In genomic region chr17:49995055-49995738, GRCh38 we compare ENCODE assay signal across 8 cellular contexts. TPM values are rescaled to one million over a fixed set of nuclear protein-coding genes. Genes with fewer than 3 reads are reported as not detected.
DNase-seq lines count a peak whose midpoint lies in the region; ATAC-seq and TF ChIP-seq lines count a peak whose summit lies in the region.

Gene DLX3 (minus strand): TSS chr17:49995224. CDS start chr17:49994998, 226 bp downstream.

- peak within 1 kb of the TSS; percentile 83 for H3K4me2 ChIP-seq in skeletal muscle satellite cell (ENCODE audit: low read length)

- ATAC-seq in HG02938 (IDR thresholded peaks at IDR 0.05; ENCODE audit: unreplicated experiment): no peak
- ATAC-seq in HG03469 (IDR thresholded peaks at IDR 0.05; ENCODE audit: unreplicated experiment): no peak

- peak within 1 kb of the TSS; percentile 66 for H3K4me3 ChIP-seq in ACC112 (ENCODE audit: low read depth, low read length)
- H3K4me3 ChIP-seq in iPS-15b (ENCODE audit: low read depth, low read length): peak within 1 kb of the TSS; percentile 66
- H3K4me3 ChIP-seq in skeletal muscle satellite cell (ENCODE audit: low read length): peak within 1 kb of the TSS; percentile 72

- peak within 1 kb of the TSS; percentile 64 for H2AFZ ChIP-seq in ACC112 (ENCODE audit: low read length, unreplicated experiment)

- TF ChIP-seq CTCF in GM20000 (IDR thresholded peaks at IDR 0.05; ENCODE audit: extremely low read depth, missing control alignments): no peak

- H3K9me3 ChIP-seq in iPS-15b (ENCODE audit: control insufficient read depth, insufficient read depth, low read length) (no peaks in the 10 kb centered on the region), skeletal muscle satellite cell (replicated peaks; ENCODE audit: low read length) (no peaks in the 10 kb centered on the region)

- no peaks in the 10 kb centered on the region for H3K36me3 ChIP-seq in ACC112 (ENCODE audit: insufficient read depth, low read length)
- H3K36me3 ChIP-seq in iPS-15b (ENCODE audit: control insufficient read depth, insufficient read depth, low read length): no peaks in the 10 kb centered on the region
- H3K36me3 ChIP-seq in skeletal muscle satellite cell (ENCODE audit: insufficient read depth, low read length): no peaks in the 10 kb centered on the region

- H3K27ac ChIP-seq in ACC112 (ENCODE audit: low read depth, low read length): no peak within 1 kb of the TSS

- H3K4me1 ChIP-seq in ACC112 (ENCODE audit: control insufficient read depth, insufficient read depth, low read length, unreplicated experiment) (peaks cover 15% of the 10 kb centered on the region), iPS-15b (ENCODE audit: control insufficient read depth, insufficient read depth, low read length) (peaks cover 11% of the 10 kb centered on the region), skeletal muscle satellite cell (ENCODE audit: control insufficient read depth, insufficient read depth, low read length) (peaks cover 18% of the 10 kb centered on the region)

- no peaks in the 10 kb centered on the region for H3K79me2 ChIP-seq in ACC112 (ENCODE audit: control insufficient read depth, insufficient read depth, low read length, unreplicated experiment)

- H3K27me3 ChIP-seq in ACC112 (ENCODE audit: insufficient read depth, low read length) (peaks cover 45% of the 10 kb centered on the region), iPS-15b (ENCODE audit: control insufficient read depth, insufficient read depth, low read length) (peaks cover 97% of the 10 kb centered on the region), skeletal muscle satellite cell (ENCODE audit: control insufficient read depth, insufficient read depth, low read length) (peaks cover 46% of the 10 kb centered on the region)

- H3K9ac ChIP-seq in iPS-15b (ENCODE audit: low read depth, low read length): no peak within 1 kb of the TSS
- peak within 1 kb of the TSS; percentile 68 for H3K9ac ChIP-seq in skeletal muscle satellite cell (ENCODE audit: low read depth, low read length)

- DNase-seq in GM20000 (ENCODE audit: low spot score): peak; percentile 12
- peak; percentile 77 for DNase-seq in NCI-H526 treated with DMSO at 0.1 percent for 48 hours (lab: John Stamatoyannopoulos, UW)
- peak; percentile 85 for DNase-seq in astrocyte of the hippocampus (ENCODE audit: low read depth, low spot score)

RNA-seq across cellular contexts. Expression of gene DLX3, which starts in this region (rescaled TPM):
- total RNA-seq in skeletal muscle satellite cell (2012; rRNA removed): under 0.01 TPM in 1 of 2 replicates, not detected in the other

Comparison
In these comparisons a context has a peak if more than half of its experiments do, and no peak if none do; other contexts are left out.
1. DNase-seq: peak in every context shown above with its lines; median percentile 85 in astrocyte of the hippocampus; 77 in NCI-H526 treated with DMSO at 0.1 percent for 48 hours; 12 in GM20000.